1 cellular context compared by ENCODE assay signal in the genomic region with DNA sequence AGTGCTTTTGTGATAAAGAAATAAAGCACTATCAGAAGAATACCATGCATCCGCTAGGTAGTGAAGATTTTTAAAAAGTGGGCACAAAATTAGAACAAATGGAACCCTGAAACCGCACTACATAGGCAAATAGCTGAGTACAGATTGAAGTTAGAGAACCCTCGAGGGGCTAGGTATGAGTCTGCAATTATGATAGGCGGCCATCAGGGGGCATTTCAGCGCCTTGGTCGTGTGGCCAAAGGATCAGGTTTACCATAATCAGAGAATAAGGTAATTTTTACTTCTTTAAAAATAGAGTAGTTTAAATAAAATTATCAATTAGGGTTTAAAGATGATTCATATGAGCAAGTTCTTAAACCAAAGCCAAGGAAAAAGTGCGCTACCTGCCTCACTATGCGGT.
TF ChIP-seq lines count a peak whose summit lies in the region.

No MANE protein-coding gene starts in this region.

TF ChIP-seq in SK-N-SH treated with all-trans-retinoic acid at 6 μM for 48 hours, 23 proteins besides CTCF, POLR2A, EP300 and RAD21 (continued from another document):
- TF ChIP-seq, protein P1, sequence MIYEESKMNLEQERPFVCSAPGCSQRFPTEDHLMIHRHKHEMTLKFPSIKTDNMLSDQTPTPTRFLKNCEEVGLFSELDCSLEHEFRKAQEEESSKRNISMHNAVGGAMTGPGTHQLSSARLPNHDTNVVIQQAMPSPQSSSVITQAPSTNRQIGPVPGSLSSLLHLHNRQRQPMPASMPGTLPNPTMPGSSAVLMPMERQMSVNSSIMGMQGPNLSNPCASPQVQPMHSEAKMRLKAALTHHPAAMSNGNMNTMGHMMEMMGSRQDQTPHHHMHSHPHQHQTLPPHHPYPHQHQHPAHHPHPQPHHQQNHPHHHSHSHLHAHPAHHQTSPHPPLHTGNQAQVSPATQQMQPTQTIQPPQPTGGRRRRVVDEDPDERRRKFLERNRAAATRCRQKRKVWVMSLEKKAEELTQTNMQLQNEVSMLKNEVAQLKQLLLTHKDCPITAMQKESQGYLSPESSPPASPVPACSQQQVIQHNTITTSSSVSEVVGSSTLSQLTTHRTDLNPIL (CRISPR knock-in tag; IDR thresholded peaks at IDR 0.05; ENCODE audit: low read depth): no peak
- no peak for TF ChIP-seq GLIS3 (CRISPR knock-in tag; IDR thresholded peaks at IDR 0.05)
- no peak for TF ChIP-seq ZNF8 (CRISPR knock-in tag; IDR thresholded peaks at IDR 0.05)
- TF ChIP-seq ZFP3 (CRISPR knock-in tag; IDR thresholded peaks at IDR 0.05): no peak
- no peak for TF ChIP-seq OSR1 (CRISPR knock-in tag; IDR thresholded peaks at IDR 0.05)
- TF ChIP-seq, protein P2, sequence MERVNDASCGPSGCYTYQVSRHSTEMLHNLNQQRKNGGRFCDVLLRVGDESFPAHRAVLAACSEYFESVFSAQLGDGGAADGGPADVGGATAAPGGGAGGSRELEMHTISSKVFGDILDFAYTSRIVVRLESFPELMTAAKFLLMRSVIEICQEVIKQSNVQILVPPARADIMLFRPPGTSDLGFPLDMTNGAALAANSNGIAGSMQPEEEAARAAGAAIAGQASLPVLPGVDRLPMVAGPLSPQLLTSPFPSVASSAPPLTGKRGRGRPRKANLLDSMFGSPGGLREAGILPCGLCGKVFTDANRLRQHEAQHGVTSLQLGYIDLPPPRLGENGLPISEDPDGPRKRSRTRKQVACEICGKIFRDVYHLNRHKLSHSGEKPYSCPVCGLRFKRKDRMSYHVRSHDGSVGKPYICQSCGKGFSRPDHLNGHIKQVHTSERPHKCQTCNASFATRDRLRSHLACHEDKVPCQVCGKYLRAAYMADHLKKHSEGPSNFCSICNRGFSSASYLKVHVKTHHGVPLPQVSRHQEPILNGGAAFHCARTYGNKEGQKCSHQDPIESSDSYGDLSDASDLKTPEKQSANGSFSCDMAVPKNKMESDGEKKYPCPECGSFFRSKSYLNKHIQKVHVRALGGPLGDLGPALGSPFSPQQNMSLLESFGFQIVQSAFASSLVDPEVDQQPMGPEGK (CRISPR knock-in tag; IDR thresholded peaks at IDR 0.05; ENCODE audit: borderline replicate concordance): no peak
- TF ChIP-seq, protein P3, sequence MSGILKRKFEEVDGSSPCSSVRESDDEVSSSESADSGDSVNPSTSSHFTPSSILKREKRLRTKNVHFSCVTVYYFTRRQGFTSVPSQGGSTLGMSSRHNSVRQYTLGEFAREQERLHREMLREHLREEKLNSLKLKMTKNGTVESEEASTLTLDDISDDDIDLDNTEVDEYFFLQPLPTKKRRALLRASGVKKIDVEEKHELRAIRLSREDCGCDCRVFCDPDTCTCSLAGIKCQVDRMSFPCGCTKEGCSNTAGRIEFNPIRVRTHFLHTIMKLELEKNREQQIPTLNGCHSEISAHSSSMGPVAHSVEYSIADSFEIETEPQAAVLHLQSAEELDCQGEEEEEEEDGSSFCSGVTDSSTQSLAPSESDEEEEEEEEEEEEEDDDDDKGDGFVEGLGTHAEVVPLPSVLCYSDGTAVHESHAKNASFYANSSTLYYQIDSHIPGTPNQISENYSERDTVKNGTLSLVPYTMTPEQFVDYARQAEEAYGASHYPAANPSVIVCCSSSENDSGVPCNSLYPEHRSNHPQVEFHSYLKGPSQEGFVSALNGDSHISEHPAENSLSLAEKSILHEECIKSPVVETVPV (CRISPR knock-in tag; IDR thresholded peaks at IDR 0.05): no peak
- no peak for TF ChIP-seq TOX (CRISPR knock-in tag; IDR thresholded peaks at IDR 0.05; ENCODE audit: borderline replicate concordance)
- TF ChIP-seq TCF4 (CRISPR knock-in tag; IDR thresholded peaks at IDR 0.05; ENCODE audit: borderline replicate concordance): no peak
- TF ChIP-seq ISL1 (CRISPR knock-in tag; IDR thresholded peaks at IDR 0.05): no peak
- TF ChIP-seq ESRRG (CRISPR knock-in tag; IDR thresholded peaks at IDR 0.05): no peak
- no peak for TF ChIP-seq RARB (CRISPR knock-in tag; IDR thresholded peaks at IDR 0.05)
- no peak for TF ChIP-seq ARNTL (CRISPR knock-in tag; IDR thresholded peaks at IDR 0.05; ENCODE audit: borderline replicate concordance, low read depth)
- TF ChIP-seq, protein P4, sequence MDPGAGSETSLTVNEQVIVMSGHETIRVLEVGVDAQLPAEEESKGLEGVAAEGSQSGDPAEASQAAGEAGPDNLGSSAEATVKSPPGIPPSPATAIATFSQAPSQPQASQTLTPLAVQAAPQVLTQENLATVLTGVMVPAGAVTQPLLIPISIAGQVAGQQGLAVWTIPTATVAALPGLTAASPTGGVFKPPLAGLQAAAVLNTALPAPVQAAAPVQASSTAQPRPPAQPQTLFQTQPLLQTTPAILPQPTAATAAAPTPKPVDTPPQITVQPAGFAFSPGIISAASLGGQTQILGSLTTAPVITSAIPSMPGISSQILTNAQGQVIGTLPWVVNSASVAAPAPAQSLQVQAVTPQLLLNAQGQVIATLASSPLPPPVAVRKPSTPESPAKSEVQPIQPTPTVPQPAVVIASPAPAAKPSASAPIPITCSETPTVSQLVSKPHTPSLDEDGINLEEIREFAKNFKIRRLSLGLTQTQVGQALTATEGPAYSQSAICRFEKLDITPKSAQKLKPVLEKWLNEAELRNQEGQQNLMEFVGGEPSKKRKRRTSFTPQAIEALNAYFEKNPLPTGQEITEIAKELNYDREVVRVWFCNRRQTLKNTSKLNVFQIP (CRISPR knock-in tag; IDR thresholded peaks at IDR 0.05; ENCODE audit: borderline replicate concordance, low read depth): no peak
- TF ChIP-seq ZNF70 (CRISPR knock-in tag; IDR thresholded peaks at IDR 0.05): no peak
